ENCODE assay signal across 26 cellular contexts in genomic region chr5:80588858-80589540, GRCh38. TPM values are rescaled to one million over a fixed set of nuclear protein-coding genes. Genes with fewer than 3 reads are reported as not detected.
"Had no signal": no experiment of that assay in that cellular context is flagged by ENCODE, and none has a peak within 500 bp of the region (broad histone marks: within the 10 kb centered on the region; RNA-seq: fewer than 3 reads in every experiment).

No MANE protein-coding gene starts in this region.

- FAIRE-seq: HTR-8/SVneo, RCC 7860 had no signal

- H3K27me3 Mint-ChIP-seq: IgD-negative memory B cell had no signal

- H3K4me1 Mint-ChIP-seq: T-cell had no signal

- ATAC-seq: T-cell had no signal

- H3K27me3 ChIP-seq: MG63 had no signal

- H3K9me3 Mint-ChIP-seq: IgD-negative memory B cell, T-cell had no signal

- H3K9ac ChIP-seq: SK-N-SH had no signal

- DNase-seq: Karpas-422, KG1, MG63, NCI-H1092, NCI-H1105 treated with DMSO at 0.1 percent for 48 hours, NCI-H1417 treated with DMSO at 0.1 percent for 48 hours, NCI-H146, NCI-H1694 treated with DMSO at 0.1 percent for 48 hours, NCI-H2029, NCI-H2081 treated with DMSO at 0.1 percent for 48 hours, NCI-H2171, NCI-H226, NCI-H446, NCI-H510A, NCI-H524 treated with DMSO at 0.1 percent for 48 hours, NCI-H69, NCI-H774, Right ventricle myocardium superior, RPMI8226, SK-N-SH, SW 1271, T-cell had no signal

- H3K4me3 Mint-ChIP-seq: IgD-negative memory B cell, T-cell had no signal

- H3K4me2 ChIP-seq: SK-N-SH had no signal

- H3K36me3 Mint-ChIP-seq: T-cell had no signal

- H3K36me3 ChIP-seq: MG63 had no signal

- H3K9me3 ChIP-seq: MG63, SK-N-SH had no signal

- H3K4me3 ChIP-seq: MG63 had no signal

- H3K27ac ChIP-seq: HL-60 had no signal

- H3K27ac Mint-ChIP-seq: IgD-negative memory B cell, T-cell had no signal

RNA-seq across cellular contexts. Expression of gene ANKRD34B, which starts 18.9 kb away (rescaled TPM):
- total RNA-seq: Right ventricle myocardium superior, T-cell had no signal
- polyA plus RNA-seq: IgD-negative memory B cell, SK-N-SH had no signal
